In genomic region chr14:52270059-52270458, GRCh38 we compare ENCODE assay signal across 6 cellular contexts. TPM values are rescaled to one million over a fixed set of nuclear protein-coding genes. Genes with fewer than 3 reads are reported as not detected.
"Had no signal": no experiment of that assay in that cellular context is flagged by ENCODE, and none has a peak within 500 bp of the region (broad histone marks: within the 10 kb centered on the region; RNA-seq: fewer than 3 reads in every experiment).

No MANE protein-coding gene starts in this region.

RNA-seq across cellular contexts. Expression of gene PTGDR, which starts 2.6 kb away (rescaled TPM):
- total RNA-seq: activated naive CD8-positive, alpha-beta T cell treated with anti-CD3 and anti-CD28 coated beads for 36 hours; cardiac muscle cell; fibroblast of villous mesenchyme; mammary epithelial cell; SJSA1 had no signal
- polyA plus RNA-seq: cardiac muscle cell, mammary epithelial cell, stomach had no signal

RNA-seq across cellular contexts. Expression of gene PTGER2, which starts 44.1 kb away (rescaled TPM):
- total RNA-seq: cardiac muscle cell had no signal
- polyA plus RNA-seq: cardiac muscle cell had no signal
